ENCODE assay signal across 21 cellular contexts in the genomic region with DNA sequence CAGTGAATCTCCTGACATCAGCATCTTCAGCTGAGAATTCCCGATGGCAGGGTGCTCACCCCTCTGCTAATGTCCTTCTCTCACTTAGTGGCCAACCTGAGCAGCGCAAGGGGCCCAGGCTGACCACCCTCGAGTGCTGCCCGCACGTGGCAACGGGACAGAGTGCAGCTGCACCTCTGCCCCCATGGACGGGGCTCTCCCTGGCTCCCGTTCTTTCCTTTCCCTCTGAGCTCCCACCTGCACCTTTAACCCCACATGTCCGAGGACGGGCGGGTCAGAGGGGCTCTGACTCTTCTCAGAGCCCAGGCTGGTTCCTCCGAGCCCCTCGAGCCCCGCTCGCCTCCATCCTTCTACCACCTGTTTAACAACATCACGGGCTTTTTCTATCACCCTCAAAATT. TPM values are rescaled to one million over a fixed set of nuclear protein-coding genes. Genes with fewer than 3 reads are reported as not detected.
A peak's percentile ranks its signal among the peaks of the same experiment; 100 is the strongest.
DNase-seq lines count a peak whose midpoint lies in the region; ATAC-seq and TF ChIP-seq lines count a peak whose summit lies in the region.
"Had no signal": no experiment of that assay in that cellular context is flagged by ENCODE, and none has a peak within 500 bp of the region (broad histone marks: within the 10 kb centered on the region; RNA-seq: fewer than 3 reads in every experiment).

No MANE protein-coding gene starts in this region.

- H3K4me1 Mint-ChIP-seq in CD8-positive, alpha-beta T cell (ENCODE audit: low read depth) = no peaks in the 10 kb centered on the region
- H3K4me1 Mint-ChIP-seq in progenitor cell of endocrine pancreas (ENCODE audit: low read depth) = no peaks in the 10 kb centered on the region

- H3K4me3 ChIP-seq in BLaER1 (no peak overlapping the region), coronary artery (no peak overlapping the region), WERI-Rb-1 (ENCODE audit: low read depth, low read length) (no peak overlapping the region)
- no peak overlapping the region for H3K4me3 ChIP-seq in CD8-positive, alpha-beta T cell (ENCODE audit: low read depth, low read length)
- H3K4me3 ChIP-seq: MG63, PC-9 had no signal

- peaks cover 39% of the 10 kb centered on the region for H3K36me3 Mint-ChIP-seq in CD8-positive, alpha-beta T cell
- peaks cover 4% of the 10 kb centered on the region for H3K36me3 Mint-ChIP-seq in progenitor cell of endocrine pancreas (ENCODE audit: insufficient read depth)

- no peak overlapping the region for H3K4me3 Mint-ChIP-seq in CD8-positive, alpha-beta T cell
- no peak overlapping the region for H3K4me3 Mint-ChIP-seq in progenitor cell of endocrine pancreas (ENCODE audit: low read depth)

- peaks cover 32% of the 10 kb centered on the region for H4K20me1 ChIP-seq in BLaER1

- POLR2A ChIA-PET in CD8-positive, alpha-beta T cell (lab: Charles Lee) = no interaction called here

- H3K9ac ChIP-seq in BLaER1 = no peak overlapping the region

- CTCF ChIA-PET in CD8-positive, alpha-beta T cell (lab: Charles Lee) = no interaction called here

- TF ChIP-seq CTCF in CD8-positive, alpha-beta T cell (IDR thresholded peaks at IDR 0.05) = no peak
- TF ChIP-seq CTCF in coronary artery (IDR thresholded peaks at IDR 0.05) (no peak), progenitor cell of endocrine pancreas (IDR thresholded peaks at IDR 0.05; ENCODE audit: unreplicated experiment) (no peak), WERI-Rb-1 (IDR thresholded peaks at IDR 0.05; ENCODE audit: low read depth, low read length) (no peak)

- H3K9me3 ChIP-seq in BLaER1 (peaks cover 4% of the 10 kb centered on the region; the same call in 1 of the 2 replicates), WERI-Rb-1 (ENCODE audit: severe bottlenecking) (no peaks in the 10 kb centered on the region)
- no peaks in the 10 kb centered on the region for H3K9me3 ChIP-seq in CD8-positive, alpha-beta T cell (ENCODE audit: low read length)
- H3K9me3 ChIP-seq: MG63 had no signal

- H3K27me3 Mint-ChIP-seq in CD8-positive, alpha-beta T cell (ENCODE audit: low read depth) = no peaks in the 10 kb centered on the region
- no peaks in the 10 kb centered on the region for H3K27me3 Mint-ChIP-seq in progenitor cell of endocrine pancreas

- H3K27ac ChIP-seq in BLaER1 (0 out of 2 replicates have a peak overlapping the region, but pooled peaks have one; percentile 26), coronary artery (peak overlapping the region; percentile 65 to 79), WERI-Rb-1 (no peak overlapping the region)
- no peak overlapping the region for H3K27ac ChIP-seq in CD8-positive, alpha-beta T cell (ENCODE audit: low read depth, low read length)
- H3K27ac ChIP-seq: C4-2B, PC-9, RWPE1 had no signal

- DNase-seq in CD8-positive, alpha-beta T cell = no peak
- DNase-seq in coronary artery (ENCODE audit: low spot score) = no peak
- no peak for DNase-seq in progenitor cell of endocrine pancreas (ENCODE audit: low spot score, unreplicated experiment)
- no peak for DNase-seq in DMS 273 treated with DMSO at 0.1 percent for 48 hours (lab: John Stamatoyannopoulos, UW)
- DNase-seq in WERI-Rb-1 = no peak
- DNase-seq: COR-L47, DMS53, EL, Kasumi-1, MG63, NCI-H1048, NCI-H1436, NCI-H1930, NCI-H226, NCI-H524, PC-9, SIG-M5 had no signal

- H3K36me3 ChIP-seq in BLaER1 (peaks cover 34% of the 10 kb centered on the region), WERI-Rb-1 (peaks cover 15% of the 10 kb centered on the region)
- H3K36me3 ChIP-seq in CD8-positive, alpha-beta T cell (ENCODE audit: insufficient read depth, low read length) = peaks cover 6% of the 10 kb centered on the region
- H3K36me3 ChIP-seq: MG63 had no signal

- no peaks in the 10 kb centered on the region for H3K9me3 Mint-ChIP-seq in CD8-positive, alpha-beta T cell
- no peaks in the 10 kb centered on the region for H3K9me3 Mint-ChIP-seq in progenitor cell of endocrine pancreas (ENCODE audit: low read depth)

- no peaks in the 10 kb centered on the region for H3K27me3 ChIP-seq in BLaER1
- no peaks in the 10 kb centered on the region for H3K27me3 ChIP-seq in CD8-positive, alpha-beta T cell (ENCODE audit: insufficient read depth, low read length)
- H3K27me3 ChIP-seq in WERI-Rb-1 (ENCODE audit: insufficient read depth, low read depth, severe bottlenecking) = no peaks in the 10 kb centered on the region
- H3K27me3 ChIP-seq: MG63 had no signal

- peak overlapping the region; percentile 16; the same call in 1 of the 2 replicates for H3K4me2 ChIP-seq in BLaER1
- H3K4me2 ChIP-seq: PC-9 had no signal

- intact Hi-C loops in CD8-positive, alpha-beta T cell (cut with DNase I, micrococcal nuclease) = no loop called here

- H3K27ac Mint-ChIP-seq in CD8-positive, alpha-beta T cell = peak overlapping the region; percentile 46
- peak overlapping the region; percentile 35 for H3K27ac Mint-ChIP-seq in progenitor cell of endocrine pancreas

- H3K4me1 ChIP-seq in BLaER1 = peaks cover 55% of the 10 kb centered on the region
- H3K4me1 ChIP-seq in CD8-positive, alpha-beta T cell (ENCODE audit: insufficient read depth, low read length) = no peaks in the 10 kb centered on the region

- ATAC-seq in CD8-positive, alpha-beta T cell = no peak
- no peak for ATAC-seq in HG02610 (IDR thresholded peaks at IDR 0.05; ENCODE audit: unreplicated experiment)

RNA-seq across cellular contexts. Expression of a gene that starts 19.8 kb away (rescaled TPM):
- total RNA-seq in CD8-positive, alpha-beta T cell = 10 to 100 TPM; 33.2 to 37.3 TPM
- 30.4 and 33.3 TPM in 2 replicates for total RNA-seq in progenitor cell of endocrine pancreas

Comparison
In these comparisons a context has a peak if more than half of its experiments do, and no peak if none do; other contexts are left out.
1. H3K27ac ChIP-seq: peak in BLaER1 (single experiment) and coronary artery (2 of 2); none in CD8-positive, alpha-beta T cell (single experiment) and WERI-Rb-1 (single experiment).